Comparison of ENCODE assay signal across 13 cellular contexts in the genomic region with DNA sequence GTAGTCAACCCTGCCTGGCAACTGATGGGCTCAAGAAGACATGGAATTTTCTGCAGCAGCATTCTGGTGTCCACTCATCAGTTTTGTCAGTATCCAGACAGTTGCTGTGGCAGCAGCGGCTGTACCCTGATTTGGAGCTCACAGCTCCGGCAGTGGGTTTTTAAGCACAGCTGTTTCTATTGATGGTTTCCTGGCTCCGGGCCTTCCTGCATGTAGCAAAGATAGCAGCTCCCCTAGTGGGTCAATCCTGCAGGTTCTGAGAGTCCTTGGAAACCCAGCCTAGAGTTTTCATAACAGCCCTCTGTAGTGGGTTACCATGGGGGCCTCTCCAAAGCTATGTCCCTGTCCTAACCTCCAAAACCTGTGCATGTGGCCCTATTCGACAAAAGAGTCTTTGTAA.
DNase-seq lines count a peak whose midpoint lies in the region; ATAC-seq and TF ChIP-seq lines count a peak whose summit lies in the region.
"Had no signal": no experiment of that assay in that cellular context is flagged by ENCODE, and none has a peak within 500 bp of the region (broad histone marks: within the 10 kb centered on the region; RNA-seq: fewer than 3 reads in every experiment).

No MANE protein-coding gene starts in this region.

- H3K9me3 Mint-ChIP-seq in effector memory CD8-positive, alpha-beta T cell: no peaks in the 10 kb centered on the region
- H3K9me3 Mint-ChIP-seq: activated T-cell treated with anti-CD3 and anti-CD28 coated beads, Interleukin-2, amount 50 U/mL, for 4 hours had no signal

- H3K27ac Mint-ChIP-seq in effector memory CD8-positive, alpha-beta T cell: no peak overlapping the region

- no peak overlapping the region for H3K4me3 Mint-ChIP-seq in effector memory CD8-positive, alpha-beta T cell
- H3K4me3 Mint-ChIP-seq: activated T-cell treated with anti-CD3 and anti-CD28 coated beads, Interleukin-2, amount 50 U/mL, for 4 hours had no signal

- H3K36me3 Mint-ChIP-seq in effector memory CD8-positive, alpha-beta T cell (ENCODE audit: insufficient read depth): no peaks in the 10 kb centered on the region

- no peaks in the 10 kb centered on the region for H3K4me1 Mint-ChIP-seq in effector memory CD8-positive, alpha-beta T cell (ENCODE audit: low read depth in 2 of 2)

- intact Hi-C loops in body of pancreas (cut with DNase I): no loop called here
- intact Hi-C loops in gastrocnemius medialis (cut with DNase I; ENCODE audit: low total_unique reads): no loop called here

- peak; percentile 29 for TF ChIP-seq CTCF in AG09319 (IDR thresholded peaks at IDR 0.05; ENCODE audit: low read depth, low read length)
- peak in 2 of 7 experiments; percentile 11 to 12 for TF ChIP-seq CTCF in body of pancreas (IDR thresholded peaks at IDR 0.05)
- no peak for TF ChIP-seq CTCF in gastrocnemius medialis (IDR thresholded peaks at IDR 0.05 in 4 of 5, conservative IDR thresholded peaks at IDR 0.05 in 1 of 5)

- CTCF ChIA-PET in HEK293T (lab: Yijun Ruan, JAX): no interaction called here

- no peaks in the 10 kb centered on the region for H3K36me3 ChIP-seq in body of pancreas (replicated peaks in 1 of 2; ENCODE audit: insufficient read depth in 1 of 2, low read depth in 2 of 2)
- no peaks in the 10 kb centered on the region for H3K36me3 ChIP-seq in gastrocnemius medialis

- H3K27me3 Mint-ChIP-seq in effector memory CD8-positive, alpha-beta T cell: no peaks in the 10 kb centered on the region

- H3K9me3 ChIP-seq in body of pancreas (no peaks in the 10 kb centered on the region), gastrocnemius medialis (no peaks in the 10 kb centered on the region)
- H3K9me3 ChIP-seq: testis had no signal

- POLR2A ChIA-PET in HEK293T (lab: Yijun Ruan, JAX): no interaction called here

- ATAC-seq in body of pancreas (peak; percentile 40), gastrocnemius medialis (no peak), GM19023 (IDR thresholded peaks at IDR 0.05; ENCODE audit: unreplicated experiment) (no peak)
- no peak for ATAC-seq in effector memory CD8-positive, alpha-beta T cell (replicated peaks)
- ATAC-seq: activated T-cell treated with anti-CD3 and anti-CD28 coated beads, Interleukin-2, amount 50 U/mL, for 4 hours had no signal

- in situ Hi-C loops in gastrocnemius medialis (cut with MboI; ENCODE audit: low sequenced_read_pairs in 4 of 4): no loop called here

- H3K4me3 ChIP-seq in body of pancreas (no peak overlapping the region), gastrocnemius medialis (no peak overlapping the region)
- H3K4me3 ChIP-seq: lung, testis had no signal

- WGBS in body of pancreas, 2 donors: 54 to 88% methylated on average over 1 to 4 of the region's 4 CpGs

- H3K27me3 ChIP-seq in body of pancreas (no peaks in the 10 kb centered on the region), gastrocnemius medialis (peaks cover 0 to 5% (median 0%) of the 10 kb centered on the region in 3 donors)
- H3K27me3 ChIP-seq: testis had no signal

- H3K4me1 ChIP-seq in body of pancreas (no peaks in the 10 kb centered on the region), gastrocnemius medialis (no peaks in the 10 kb centered on the region)
- H3K4me1 ChIP-seq: testis had no signal

- DNase-seq in AG09319 (ENCODE audit: extremely low read depth, low read depth): no peak
- peak; percentile 25 for DNase-seq in HEK293T (ENCODE audit: extremely low spot score)
- DNase-seq in body of pancreas: peak in 3 of 4 donors; percentile 26 to 35 (median 32)
- DNase-seq in inferior parietal cortex (ENCODE audit: extremely low spot score): peak; percentile 15
- DNase-seq in gastrocnemius medialis: no peak
- no peak for DNase-seq in stimulated activated CD4-positive, alpha-beta T cell treated with anti-CD3 and anti-CD28 coated beads, Interleukin-2, amount 100 ng/mL, for 48 hours
- no peak for DNase-seq in effector memory CD8-positive, alpha-beta T cell
- DNase-seq: activated T-cell treated with anti-CD3 and anti-CD28 coated beads, Interleukin-2, amount 50 U/mL, for 4 hours; NCI-H187 treated with DMSO at 0.1 percent for 48 hours; RPMI8226; testis had no signal

- H3K27ac ChIP-seq in body of pancreas (no peak overlapping the region), gastrocnemius medialis (no peak overlapping the region)
- H3K27ac ChIP-seq: testis had no signal

- TF ChIP-seq POLR2A in body of pancreas (IDR thresholded peaks at IDR 0.05) (no peak), gastrocnemius medialis (IDR thresholded peaks at IDR 0.05) (no peak)

TF ChIP-seq in HEK293T, 16 proteins besides CTCF, POLR2A, EP300 and RAD21:
- TF ChIP-seq LEF1 (IDR thresholded peaks at IDR 0.05; ENCODE audit: borderline replicate concordance) (no peak), ELF4 (IDR thresholded peaks at IDR 0.05) (no peak), FOXA1 (IDR thresholded peaks at IDR 0.05) (no peak), FOXM1 (IDR thresholded peaks at IDR 0.05; ENCODE audit: borderline replicate concordance) (no peak), HDGF (IDR thresholded peaks at IDR 0.05; ENCODE audit: borderline replicate concordance) (no peak), NFRKB (IDR thresholded peaks at IDR 0.05) (no peak), ARNT (IDR thresholded peaks at IDR 0.05) (no peak), TARDBP (IDR thresholded peaks at IDR 0.05) (no peak), BHLHE40 (IDR thresholded peaks at IDR 0.05; ENCODE audit: borderline replicate concordance) (no peak), CTBP1 (IDR thresholded peaks at IDR 0.05; ENCODE audit: borderline replicate concordance) (no peak), SP1 (IDR thresholded peaks at IDR 0.05) (no peak), ZNF384 (IDR thresholded peaks at IDR 0.05) (no peak)
- TF ChIP-seq, protein P1, sequence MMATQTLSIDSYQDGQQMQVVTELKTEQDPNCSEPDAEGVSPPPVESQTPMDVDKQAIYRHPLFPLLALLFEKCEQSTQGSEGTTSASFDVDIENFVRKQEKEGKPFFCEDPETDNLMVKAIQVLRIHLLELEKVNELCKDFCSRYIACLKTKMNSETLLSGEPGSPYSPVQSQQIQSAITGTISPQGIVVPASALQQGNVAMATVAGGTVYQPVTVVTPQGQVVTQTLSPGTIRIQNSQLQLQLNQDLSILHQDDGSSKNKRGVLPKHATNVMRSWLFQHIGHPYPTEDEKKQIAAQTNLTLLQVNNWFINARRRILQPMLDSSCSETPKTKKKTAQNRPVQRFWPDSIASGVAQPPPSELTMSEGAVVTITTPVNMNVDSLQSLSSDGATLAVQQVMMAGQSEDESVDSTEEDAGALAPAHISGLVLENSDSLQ (IDR thresholded peaks at IDR 0.05): no peak

Comparison
In these comparisons a context has a peak if more than half of its experiments do, and no peak if none do; other contexts are left out.
1. DNase-seq: peak in HEK293T (single experiment), body of pancreas (3 of 4) and inferior parietal cortex (single experiment); none in AG09319 (single experiment), gastrocnemius medialis (0 of 2), stimulated activated CD4-positive, alpha-beta T cell treated with anti-CD3 and anti-CD28 coated beads, Interleukin-2, amount 100 ng/mL, for 48 hours (0 of 2) and effector memory CD8-positive, alpha-beta T cell (0 of 3).